ENCODE assay signal across 11 cellular contexts in genomic region chr14:100692859-100693558, GRCh38. TPM values are rescaled to one million over a fixed set of nuclear protein-coding genes. Genes with fewer than 3 reads are reported as not detected.
DNase-seq lines count a peak whose midpoint lies in the region; ATAC-seq and TF ChIP-seq lines count a peak whose summit lies in the region.
"Had no signal": no experiment of that assay in that cellular context is flagged by ENCODE, and none has a peak within 500 bp of the region (broad histone marks: within the 10 kb centered on the region; RNA-seq: fewer than 3 reads in every experiment).

No MANE protein-coding gene starts in this region.

- no peak overlapping the region for H2BK5ac ChIP-seq in mesendoderm (ENCODE audit: low read length)

- DNase-seq in DMS153 (lab: John Stamatoyannopoulos, UW) (peak; percentile 82), NCI-H2029 treated with DMSO at 0.1 percent for 48 hours (lab: John Stamatoyannopoulos, UW) (peak; percentile 34), astrocyte of the spinal cord (ENCODE audit: low read depth, low spot score) (peak; percentile 95), mesendoderm (peak; percentile 71), KBM-7 (no peak), occipital lobe (lab: John Stamatoyannopoulos, UW) (no peak), endothelial cell (ENCODE audit: low spot score) (no peak)
- DNase-seq: activated CD4-positive, alpha-beta T cell treated with anti-CD3 and anti-CD28 coated beads for 1 hour; head of caudate nucleus had no signal

- no peak overlapping the region for H4K8ac ChIP-seq in mesendoderm (ENCODE audit: low read depth, low read length)

- H3K18ac ChIP-seq in mesendoderm (ENCODE audit: low read length): no peak overlapping the region

- no peak overlapping the region for H4K5ac ChIP-seq in mesendoderm (ENCODE audit: low read length)

- H3K4me3 ChIP-seq in astrocyte of the spinal cord (ENCODE audit: low read depth, low read length): peak overlapping the region; percentile 0
- H3K4me3 ChIP-seq in mesendoderm (ENCODE audit: low read length): no peak overlapping the region

- no peaks in the 10 kb centered on the region for H3K36me3 Mint-ChIP-seq in endothelial cell (ENCODE audit: low read depth, unreplicated experiment)

- no peak overlapping the region for H2BK120ac ChIP-seq in mesendoderm (ENCODE audit: low read depth, low read length)

- no CpG with 5 or more reads among the region's 27 CpGs for WGBS in mesendoderm (ENCODE audit: extremely low coverage, insufficient coverage, low lambda C conversion rate)

- H3K27ac ChIP-seq in mesendoderm (ENCODE audit: low read depth, low read length): no peak overlapping the region
- H3K27ac ChIP-seq: HL-60 had no signal

- no peaks in the 10 kb centered on the region for H3K9me3 Mint-ChIP-seq in endothelial cell (ENCODE audit: unreplicated experiment)

- H3K23ac ChIP-seq in mesendoderm (ENCODE audit: low read length): no peak overlapping the region

- H3K27me3 ChIP-seq in mesendoderm (ENCODE audit: insufficient read depth, low read length, poor library complexity): no peaks in the 10 kb centered on the region

- peaks cover 9% of the 10 kb centered on the region for H3K4me1 Mint-ChIP-seq in endothelial cell (ENCODE audit: unreplicated experiment)

- H2BK15ac ChIP-seq in mesendoderm (replicated peaks; ENCODE audit: low read depth): no peak overlapping the region

- no peak for ATAC-seq in HG03135 (IDR thresholded peaks at IDR 0.05; ENCODE audit: unreplicated experiment)

- no peaks in the 10 kb centered on the region for H3K79me2 ChIP-seq in mesendoderm (ENCODE audit: control insufficient read depth, insufficient read depth, low read length)

- peaks cover 5% of the 10 kb centered on the region for H3K27me3 Mint-ChIP-seq in endothelial cell (ENCODE audit: unreplicated experiment)

- no peak overlapping the region for H3K27ac Mint-ChIP-seq in endothelial cell (ENCODE audit: unreplicated experiment)

- H3K79me1 ChIP-seq in mesendoderm (ENCODE audit: low read length): no peaks in the 10 kb centered on the region

- H3K4ac ChIP-seq in mesendoderm (ENCODE audit: low read depth, low read length): no peak overlapping the region

- H3K56ac ChIP-seq in mesendoderm (ENCODE audit: low read length): peak overlapping the region; percentile 59

- in situ Hi-C loops in astrocyte of the spinal cord (cut with HindIII; ENCODE audit: low sequenced_read_pairs) (no loop called here), KBM-7 (cut with MboI; ENCODE audit: low pct_unique_long_range_greater_than_20kb, low sequenced_read_pairs) (no loop called here)

- peaks cover 3% of the 10 kb centered on the region for H3K4me1 ChIP-seq in mesendoderm (ENCODE audit: control insufficient read depth, low read depth, low read length)

- H2AK5ac ChIP-seq in mesendoderm (ENCODE audit: low read length): no peak overlapping the region

- H3K9ac ChIP-seq in mesendoderm (ENCODE audit: low read length): no peak overlapping the region

- H3K4me2 ChIP-seq in mesendoderm (ENCODE audit: low read length): no peak overlapping the region

- H3K4me3 Mint-ChIP-seq in endothelial cell (ENCODE audit: unreplicated experiment): no peak overlapping the region

- no peaks in the 10 kb centered on the region for H3K36me3 ChIP-seq in mesendoderm (ENCODE audit: control insufficient read depth, insufficient read depth, low read length)

- TF ChIP-seq CTCF in astrocyte of the spinal cord (IDR thresholded peaks at IDR 0.05; ENCODE audit: low read depth, low read length) (no peak), endothelial cell (IDR thresholded peaks at IDR 0.05; ENCODE audit: unreplicated experiment) (no peak)

RNA-seq across cellular contexts. Expression of gene DLK1, which starts 33.7 kb away (rescaled TPM):
- polyA plus RNA-seq in mesendoderm (2013, experiment 1 of 2): 0.51 TPM
- polyA plus RNA-seq in mesendoderm (2013, experiment 2 of 2): 0.56 TPM
- total RNA-seq in occipital lobe (0.31 TPM), endothelial cell (ENCODE audit: unreplicated experiment) (1.3 TPM)

Comparison
In these comparisons a context has a peak if more than half of its experiments do, and no peak if none do; other contexts are left out.
1. DNase-seq: peak in DMS153 (single experiment), NCI-H2029 treated with DMSO at 0.1 percent for 48 hours (single experiment), astrocyte of the spinal cord (single experiment) and mesendoderm (single experiment); none in KBM-7 (single experiment), occipital lobe (single experiment) and endothelial cell (single experiment).